In the genomic region with DNA sequence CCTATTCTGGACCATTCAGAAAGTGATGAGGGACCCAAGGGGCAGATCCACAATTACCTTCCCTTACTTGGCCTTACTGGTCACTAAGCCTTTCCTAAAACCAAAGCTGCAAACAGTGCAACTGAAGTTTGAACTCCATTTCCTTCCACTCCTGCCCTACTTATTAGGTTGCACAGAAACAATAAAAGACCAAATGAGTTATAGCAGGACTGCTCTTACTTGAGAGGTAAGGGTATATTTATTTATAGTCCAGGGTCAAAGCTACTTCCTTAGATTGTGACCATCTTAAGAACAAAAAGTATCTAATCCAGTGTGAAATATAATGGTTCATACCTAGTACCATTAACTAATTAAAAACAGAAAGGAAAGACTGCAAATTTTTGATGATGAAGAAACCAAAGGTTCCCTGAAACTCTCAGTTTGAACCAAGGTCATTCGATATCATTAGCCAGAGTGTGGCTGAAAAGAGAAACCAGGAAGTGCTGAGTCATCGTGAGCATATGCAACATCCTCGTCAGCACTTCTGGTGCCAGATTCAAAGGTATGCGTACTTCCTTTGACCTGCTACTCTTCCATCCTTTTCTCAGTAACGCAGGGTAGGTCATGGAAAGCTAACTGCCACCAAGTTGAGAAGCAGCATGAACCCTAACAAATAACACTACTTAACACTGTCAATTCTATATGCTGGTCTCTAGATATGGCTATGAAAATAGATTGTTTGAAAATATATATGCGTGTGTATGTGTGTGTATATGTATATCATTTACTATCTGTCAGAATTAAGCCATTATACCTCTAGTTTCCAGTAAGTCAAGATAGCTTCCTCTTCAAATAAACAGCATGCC, we compare ENCODE assay signal across 8 cellular contexts. TPM values are rescaled to one million over a fixed set of nuclear protein-coding genes. Genes with fewer than 3 reads are reported as not detected.
DNase-seq lines count a peak whose midpoint lies in the region; ATAC-seq and TF ChIP-seq lines count a peak whose summit lies in the region.

No MANE protein-coding gene starts in this region.

- intact Hi-C loops in activated CD4-positive, alpha-beta T cell treated with anti-CD3 and anti-CD28 coated beads for 36 hours (cut with DNase I, micrococcal nuclease): loop anchor here (1.0 to 2.0 kb wide), 4 partner anchors 12 to 78 kb away; no protein-coding TSS in a partner anchor

- ATAC-seq in GM18499 (IDR thresholded peaks at IDR 0.05; ENCODE audit: insufficient read depth, unreplicated experiment) (peak; percentile 53), HG02840 (IDR thresholded peaks at IDR 0.05; ENCODE audit: low FRiP score, unreplicated experiment) (peak; percentile 66)
- ATAC-seq in activated CD4-positive, alpha-beta T cell treated with anti-CD3 and anti-CD28 coated beads for 36 hours: peak; percentile 56

- no peaks in the 10 kb centered on the region for H3K27me3 Mint-ChIP-seq in activated CD4-positive, alpha-beta T cell treated with anti-CD3 and anti-CD28 coated beads for 36 hours
- H3K27me3 Mint-ChIP-seq in endothelial cell (ENCODE audit: unreplicated experiment) (no peaks in the 10 kb centered on the region), type B pancreatic cell (no peaks in the 10 kb centered on the region)

- peaks cover 40% of the 10 kb centered on the region for H3K36me3 Mint-ChIP-seq in activated CD4-positive, alpha-beta T cell treated with anti-CD3 and anti-CD28 coated beads for 36 hours (ENCODE audit: low read depth)
- H3K36me3 Mint-ChIP-seq in endothelial cell (ENCODE audit: low read depth, unreplicated experiment) (no peaks in the 10 kb centered on the region), type B pancreatic cell (peaks cover 14% of the 10 kb centered on the region)

- TF ChIP-seq CTCF in endothelial cell (IDR thresholded peaks at IDR 0.05; ENCODE audit: unreplicated experiment) (no peak), type B pancreatic cell (conservative IDR thresholded peaks at IDR 0.05) (no peak)

- peak overlapping the region; percentile 85 for H3K27ac ChIP-seq in ACC112 (ENCODE audit: low read depth, low read length)

- H3K4me3 Mint-ChIP-seq in activated CD4-positive, alpha-beta T cell treated with anti-CD3 and anti-CD28 coated beads for 36 hours: peak overlapping the region; percentile 50
- H3K4me3 Mint-ChIP-seq in endothelial cell (ENCODE audit: unreplicated experiment) (no peak overlapping the region), type B pancreatic cell (no peak overlapping the region)

- H3K27ac Mint-ChIP-seq in activated CD4-positive, alpha-beta T cell treated with anti-CD3 and anti-CD28 coated beads for 36 hours: peak overlapping the region; percentile 83
- H3K27ac Mint-ChIP-seq in endothelial cell (ENCODE audit: unreplicated experiment) (peak overlapping the region; percentile 65), type B pancreatic cell (peak overlapping the region; percentile 69)

- H2AFZ ChIP-seq in ACC112 (ENCODE audit: low read length, unreplicated experiment): no peak overlapping the region

- DNase-seq in NCI-H1436 (lab: John Stamatoyannopoulos, UW) (peak; percentile 57), endothelial cell (ENCODE audit: low spot score) (peak; percentile 24), mucosa of gallbladder (ENCODE audit: low spot score) (peak; percentile 85), type B pancreatic cell (ENCODE audit: extremely low spot score, unreplicated experiment) (no peak)
- peak; percentile 75 for DNase-seq in activated CD4-positive, alpha-beta T cell treated with anti-CD3 and anti-CD28 coated beads for 36 hours

- H3K4me3 ChIP-seq in ACC112 (ENCODE audit: low read depth, low read length): peak overlapping the region; percentile 18; the same call in 1 of the 2 replicates

- POLR2A ChIA-PET in activated CD4-positive, alpha-beta T cell treated with anti-CD3 and anti-CD28 coated beads for 36 hours (lab: Charles Lee): interaction anchor here (0.6 to 1.1 kb wide), 3 partner anchors 28 to 178 kb away, joined by 4 read pairs; no protein-coding TSS in a partner anchor

- no peaks in the 10 kb centered on the region for H3K27me3 ChIP-seq in ACC112 (ENCODE audit: insufficient read depth, low read length)

- H3K79me2 ChIP-seq in ACC112 (ENCODE audit: control insufficient read depth, insufficient read depth, low read length, unreplicated experiment): peaks cover 84% of the 10 kb centered on the region

- H3K36me3 ChIP-seq in ACC112 (ENCODE audit: insufficient read depth, low read length): peaks cover 18% of the 10 kb centered on the region

- CTCF ChIA-PET in activated CD4-positive, alpha-beta T cell treated with anti-CD3 and anti-CD28 coated beads for 36 hours (lab: Charles Lee): interaction anchor here (1.0 to 3.2 kb wide), 4 partner anchors 11 to 188 kb away, joined by 3 to 10 read pairs (median 4); no protein-coding TSS in a partner anchor

- peaks cover 81% of the 10 kb centered on the region for H3K4me1 Mint-ChIP-seq in activated CD4-positive, alpha-beta T cell treated with anti-CD3 and anti-CD28 coated beads for 36 hours
- H3K4me1 Mint-ChIP-seq in endothelial cell (ENCODE audit: unreplicated experiment) (peaks cover 14% of the 10 kb centered on the region), type B pancreatic cell (ENCODE audit: unreplicated experiment) (peaks cover 16% of the 10 kb centered on the region)

- H3K9me3 Mint-ChIP-seq in activated CD4-positive, alpha-beta T cell treated with anti-CD3 and anti-CD28 coated beads for 36 hours (ENCODE audit: low read depth): no peaks in the 10 kb centered on the region
- H3K9me3 Mint-ChIP-seq in endothelial cell (ENCODE audit: unreplicated experiment) (no peaks in the 10 kb centered on the region), type B pancreatic cell (peaks cover 1% of the 10 kb centered on the region)

- peaks cover 47% of the 10 kb centered on the region for H3K4me1 ChIP-seq in ACC112 (ENCODE audit: control insufficient read depth, insufficient read depth, low read length, unreplicated experiment)

RNA-seq across cellular contexts. Expression of a gene that starts 26.8 kb away (rescaled TPM):
- total RNA-seq in activated CD4-positive, alpha-beta T cell treated with anti-CD3 and anti-CD28 coated beads for 36 hours: 100 to 1,000 TPM; 118 to 135 TPM
- total RNA-seq in endothelial cell (ENCODE audit: unreplicated experiment): 32.6 TPM
- 23.6 TPM for total RNA-seq in mucosa of gallbladder
- 51.9 and 68.5 TPM in 2 replicates for total RNA-seq in type B pancreatic cell (ENCODE audit: low replicate concordance)
